In the genomic region with DNA sequence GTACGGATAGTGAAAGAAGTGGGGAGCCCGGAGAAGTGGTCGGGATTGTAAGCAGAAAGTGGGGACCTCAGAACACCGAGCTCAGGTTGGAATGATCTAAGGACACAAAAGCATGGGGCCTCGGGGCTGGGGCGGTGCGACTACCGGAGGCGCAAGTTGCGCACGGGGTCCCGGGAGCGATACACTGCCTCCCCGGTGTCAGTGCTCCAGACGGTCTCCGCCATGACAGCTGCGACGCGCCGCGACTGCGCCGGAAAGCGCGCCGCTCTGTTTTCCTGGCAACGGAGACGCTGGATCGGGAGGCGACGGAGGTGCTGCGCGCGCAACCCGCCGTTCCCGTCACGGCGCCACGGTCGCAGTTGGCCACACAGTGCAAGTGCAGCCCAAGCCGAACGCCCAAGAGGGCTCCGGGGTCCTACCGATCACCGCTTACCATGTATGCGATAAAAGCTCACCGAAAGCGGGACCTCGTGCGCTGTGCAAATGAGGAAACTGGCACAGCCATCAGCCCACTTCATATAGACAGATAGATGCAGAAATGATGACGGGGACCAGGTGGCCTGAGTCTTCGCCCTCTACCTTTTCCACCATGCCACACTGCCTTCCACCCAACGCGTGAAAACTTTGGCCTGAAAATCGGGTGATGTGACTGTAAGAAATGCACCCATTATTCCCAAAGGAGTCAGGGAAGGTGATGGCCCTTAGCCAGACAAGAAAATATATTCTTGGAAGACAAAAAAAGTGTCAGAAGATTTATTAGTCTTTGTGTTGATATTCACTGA, we compare ENCODE assay signal across 8 cellular contexts. TPM values are rescaled to one million over a fixed set of nuclear protein-coding genes. Genes with fewer than 3 reads are reported as not detected.
DNase-seq lines count a peak whose midpoint lies in the region; ATAC-seq and TF ChIP-seq lines count a peak whose summit lies in the region.

TSS of gene MKS1 (minus strand) at position 249 of the 782 bp plus-strand sequence. CDS start at position 224, 25 bp downstream.

- H3K27ac ChIP-seq in GM23338 (ENCODE audit: low read depth) (peak within 1 kb of the TSS; percentile 90), fibroblast of lung (ENCODE audit: insufficient read depth, low read length) (peak within 1 kb of the TSS; percentile 71)

- no peaks in the 10 kb centered on the region for H3K9me3 Mint-ChIP-seq in GM23338
- H3K9me3 Mint-ChIP-seq in activated T-helper 1 cell treated with anti-CD3 and anti-CD28 coated beads, Interleukin-12 subunit alpha, Interleukin-12 subunit beta, Interleukin-2, Interleukin-4 antibody, amounts not matched to agents 30 ng/mL and 10 ng/mL and 1 ng/mL, durations not matched to agents 14 hours and 24 hours and 36 hours = no peaks in the 10 kb centered on the region
- no peaks in the 10 kb centered on the region for H3K9me3 Mint-ChIP-seq in naive thymus-derived CD8-positive, alpha-beta T cell
- H3K9me3 Mint-ChIP-seq in stimulated activated naive B cell treated with anti-CD40 and anti-IgM and Interleukin-4, amounts not matched to agents 10 μg/mL and 1 μg/mL and 100 μg/mL, for 72 hours = no peaks in the 10 kb centered on the region

- H3K27me3 Mint-ChIP-seq in GM23338 (ENCODE audit: insufficient read depth, low read depth, poor library complexity) = peaks cover 9% of the 10 kb centered on the region
- peaks cover 11% of the 10 kb centered on the region for H3K27me3 Mint-ChIP-seq in activated T-helper 1 cell treated with anti-CD3 and anti-CD28 coated beads, Interleukin-12 subunit alpha, Interleukin-12 subunit beta, Interleukin-2, Interleukin-4 antibody, amounts not matched to agents 30 ng/mL and 10 ng/mL and 1 ng/mL, durations not matched to agents 14 hours and 24 hours and 36 hours (ENCODE audit: insufficient read depth)
- H3K27me3 Mint-ChIP-seq in naive thymus-derived CD8-positive, alpha-beta T cell = peaks cover 0 to 6% (median 2%) of the 10 kb centered on the region in 5 donors
- H3K27me3 Mint-ChIP-seq in stimulated activated naive B cell treated with anti-CD40 and anti-IgM and Interleukin-4, amounts not matched to agents 10 μg/mL and 1 μg/mL and 100 μg/mL, for 72 hours = peaks cover 0 to 3% of the 10 kb centered on the region in 2 donors

- peak; percentile 97 for DNase-seq in ELF-1 (ENCODE audit: low read depth, low spot score)
- DNase-seq in GM23338 (ENCODE audit: low spot score) = peak; percentile 95
- peak; percentile 90 for DNase-seq in LHCN-M2 (ENCODE audit: low read depth)
- peak; percentile 93 for DNase-seq in RKO (ENCODE audit: low spot score)
- DNase-seq in activated T-helper 1 cell treated with anti-CD3 and anti-CD28 coated beads, Interleukin-12 subunit alpha, Interleukin-12 subunit beta, Interleukin-2, Interleukin-4 antibody, amounts not matched to agents 30 ng/mL and 10 ng/mL and 1 ng/mL, durations not matched to agents 14 hours and 24 hours and 36 hours (ENCODE audit: low spot score) = peak; percentile 94
- peak; percentile 83 to 89 for DNase-seq in fibroblast of lung (ENCODE audit: low read depth in 2 of 2)
- peak; percentile 91 to 97 (median 95) for DNase-seq in naive thymus-derived CD8-positive, alpha-beta T cell
- DNase-seq in stimulated activated naive B cell treated with anti-CD40 and anti-IgM and Interleukin-4, amounts not matched to agents 10 μg/mL and 1 μg/mL and 100 μg/mL, for 72 hours = peak; percentile 94

- H3K4me3 ChIP-seq in GM23338 = peak within 1 kb of the TSS; percentile 86
- H3K4me3 ChIP-seq in fibroblast of lung (replicated peaks in 1 of 4; ENCODE audit: control extremely low read depth in 1 of 4, insufficient read depth in 1 of 4, low read depth in 3 of 4, low read length in 4 of 4) = peak within 1 kb of the TSS; percentile 55 to 97 (median 78)

- H3K79me2 ChIP-seq in GM23338 (replicated peaks; ENCODE audit: insufficient read depth) = no peaks in the 10 kb centered on the region
- no peaks in the 10 kb centered on the region for H3K79me2 ChIP-seq in fibroblast of lung (ENCODE audit: control insufficient read depth, insufficient read depth, low read length)

- peak within 1 kb of the TSS; percentile 97 for H3K4me2 ChIP-seq in GM23338
- H3K4me2 ChIP-seq in fibroblast of lung (ENCODE audit: extremely low read depth, insufficient read depth, low read length) = peak within 1 kb of the TSS; percentile 94

- peak; percentile 99 for ATAC-seq in GM23338
- ATAC-seq in naive thymus-derived CD8-positive, alpha-beta T cell = peak; percentile 95
- ATAC-seq in stimulated activated naive B cell treated with anti-CD40 and anti-IgM and Interleukin-4, amounts not matched to agents 10 μg/mL and 1 μg/mL and 100 μg/mL, for 72 hours (replicated peaks) = peak; percentile 98

- no peaks in the 10 kb centered on the region for H4K20me1 ChIP-seq in GM23338 (replicated peaks; ENCODE audit: insufficient read depth)
- no peaks in the 10 kb centered on the region for H4K20me1 ChIP-seq in fibroblast of lung (ENCODE audit: control insufficient read depth, extremely low read depth, insufficient read depth, low read length)

- H2AFZ ChIP-seq in GM23338 (peak within 1 kb of the TSS; percentile 99), fibroblast of lung (ENCODE audit: low read length) (peak within 1 kb of the TSS; percentile 94)

- peaks cover 4% of the 10 kb centered on the region; the same call in 2 of the 3 replicates for H3K4me1 Mint-ChIP-seq in GM23338
- peaks cover 26% of the 10 kb centered on the region for H3K4me1 Mint-ChIP-seq in activated T-helper 1 cell treated with anti-CD3 and anti-CD28 coated beads, Interleukin-12 subunit alpha, Interleukin-12 subunit beta, Interleukin-2, Interleukin-4 antibody, amounts not matched to agents 30 ng/mL and 10 ng/mL and 1 ng/mL, durations not matched to agents 14 hours and 24 hours and 36 hours (ENCODE audit: low read depth)
- H3K4me1 Mint-ChIP-seq in naive thymus-derived CD8-positive, alpha-beta T cell = peaks cover 9 to 32% (median 24%) of the 10 kb centered on the region in 4 donors
- H3K4me1 Mint-ChIP-seq in stimulated activated naive B cell treated with anti-CD40 and anti-IgM and Interleukin-4, amounts not matched to agents 10 μg/mL and 1 μg/mL and 100 μg/mL, for 72 hours = peaks cover 16 to 24% of the 10 kb centered on the region in 2 donors

- peaks cover 8% of the 10 kb centered on the region for H3K4me1 ChIP-seq in GM23338 (ENCODE audit: insufficient read depth)
- no peaks in the 10 kb centered on the region for H3K4me1 ChIP-seq in fibroblast of lung (ENCODE audit: control insufficient read depth, extremely low read depth, insufficient read depth, low read length)

- POLR2A ChIA-PET in naive thymus-derived CD8-positive, alpha-beta T cell (lab: Charles Lee) = interaction anchor here (0.7 to 2.5 kb wide), 12 partner anchors 10 to 413 kb away, joined by 3 to 14 read pairs (median 6); partner anchors contain the start of genes MRPS23, SRSF1 and SUPT4H1

- no peaks in the 10 kb centered on the region for H3K9me2 ChIP-seq in GM23338 (ENCODE audit: insufficient read depth)

- H3K9me3 ChIP-seq in fibroblast of lung (ENCODE audit: control insufficient read depth, insufficient read depth, low read depth, low read length) = no peaks in the 10 kb centered on the region

- peaks cover 12% of the 10 kb centered on the region for H3K36me3 Mint-ChIP-seq in GM23338 (ENCODE audit: low read depth)
- no peaks in the 10 kb centered on the region for H3K36me3 Mint-ChIP-seq in activated T-helper 1 cell treated with anti-CD3 and anti-CD28 coated beads, Interleukin-12 subunit alpha, Interleukin-12 subunit beta, Interleukin-2, Interleukin-4 antibody, amounts not matched to agents 30 ng/mL and 10 ng/mL and 1 ng/mL, durations not matched to agents 14 hours and 24 hours and 36 hours (ENCODE audit: low read depth)
- H3K36me3 Mint-ChIP-seq in naive thymus-derived CD8-positive, alpha-beta T cell = peaks cover 0 to 18% (median 4%) of the 10 kb centered on the region in 3 donors
- peaks cover 1 to 2% of the 10 kb centered on the region in 2 donors for H3K36me3 Mint-ChIP-seq in stimulated activated naive B cell treated with anti-CD40 and anti-IgM and Interleukin-4, amounts not matched to agents 10 μg/mL and 1 μg/mL and 100 μg/mL, for 72 hours

- H3K4me3 Mint-ChIP-seq in GM23338 = peak within 1 kb of the TSS; percentile 97
- peak within 1 kb of the TSS; percentile 92 for H3K4me3 Mint-ChIP-seq in activated T-helper 1 cell treated with anti-CD3 and anti-CD28 coated beads, Interleukin-12 subunit alpha, Interleukin-12 subunit beta, Interleukin-2, Interleukin-4 antibody, amounts not matched to agents 30 ng/mL and 10 ng/mL and 1 ng/mL, durations not matched to agents 14 hours and 24 hours and 36 hours
- peak within 1 kb of the TSS; percentile 84 to 94 (median 91) for H3K4me3 Mint-ChIP-seq in naive thymus-derived CD8-positive, alpha-beta T cell
- H3K4me3 Mint-ChIP-seq in stimulated activated naive B cell treated with anti-CD40 and anti-IgM and Interleukin-4, amounts not matched to agents 10 μg/mL and 1 μg/mL and 100 μg/mL, for 72 hours = peak within 1 kb of the TSS; percentile 88 to 92

- H3F3A ChIP-seq in GM23338 (replicated peaks; ENCODE audit: low read depth) = 0 out of 2 replicates have a peak, but pooled peaks cover 3% of the 10 kb centered on the region

- H3K9ac ChIP-seq in fibroblast of lung (ENCODE audit: insufficient read depth, low read length) = peak within 1 kb of the TSS; percentile 78

- H3K36me3 ChIP-seq in GM23338 (ENCODE audit: insufficient read depth) (no peaks in the 10 kb centered on the region), fibroblast of lung (ENCODE audit: control insufficient read depth, insufficient read depth, low read length) (no peaks in the 10 kb centered on the region)

- peak; percentile 37 to 55; a peak in 2 of 4 replicates for TF ChIP-seq CTCF in GM23338 (conservative IDR thresholded peaks at IDR 0.05; ENCODE audit: low read depth in 2 of 2)
- TF ChIP-seq CTCF in fibroblast of lung (conservative IDR thresholded peaks at IDR 0.05 in 1 of 2, IDR thresholded peaks at IDR 0.05 in 1 of 2; ENCODE audit: low read depth in 1 of 2, low read length in 2 of 2) = peak; percentile 52 to 60

- H3K27me3 ChIP-seq in GM23338 (ENCODE audit: insufficient read depth) (no peaks in the 10 kb centered on the region; the same call in 1 of the 2 replicates), fibroblast of lung (ENCODE audit: control insufficient read depth, insufficient read depth, low read length) (no peaks in the 10 kb centered on the region)

- intact Hi-C loops in activated T-helper 1 cell treated with anti-CD3 and anti-CD28 coated beads, Interleukin-12 subunit alpha, Interleukin-12 subunit beta, Interleukin-2, Interleukin-4 antibody, amounts not matched to agents 30 ng/mL and 10 ng/mL and 1 ng/mL, durations not matched to agents 14 hours and 24 hours and 36 hours (cut with micrococcal nuclease) = loop anchor here (1.0 to 5.0 kb wide), 6 partner anchors 30 to 369 kb away; partner anchors contain the start of genes DYNLL2, MRPS23, SRSF1 and SUPT4H1

- H3K27ac Mint-ChIP-seq in GM23338 = peak within 1 kb of the TSS; percentile 92
- peak within 1 kb of the TSS; percentile 96 for H3K27ac Mint-ChIP-seq in activated T-helper 1 cell treated with anti-CD3 and anti-CD28 coated beads, Interleukin-12 subunit alpha, Interleukin-12 subunit beta, Interleukin-2, Interleukin-4 antibody, amounts not matched to agents 30 ng/mL and 10 ng/mL and 1 ng/mL, durations not matched to agents 14 hours and 24 hours and 36 hours
- peak within 1 kb of the TSS; percentile 94 to 98 (median 97) for H3K27ac Mint-ChIP-seq in naive thymus-derived CD8-positive, alpha-beta T cell
- H3K27ac Mint-ChIP-seq in stimulated activated naive B cell treated with anti-CD40 and anti-IgM and Interleukin-4, amounts not matched to agents 10 μg/mL and 1 μg/mL and 100 μg/mL, for 72 hours = peak within 1 kb of the TSS; percentile 88

RNA-seq across cellular contexts. Expression of gene MKS1, which starts in this region (rescaled TPM):
- 17.4 and 21.6 TPM in 2 replicates for total RNA-seq in GM23338 (2014; rRNA removed; shearing (Covaris generic))
- 11.9 and 14.0 TPM in 2 replicates for polyA plus RNA-seq in GM23338 (2016; fragmentation: Nextera tagmentation; extraction: Ambion mirVana)
- total RNA-seq in LHCN-M2 (2014; rRNA removed) = 13.8 and 15.5 TPM in 2 replicates
- 10.5 TPM for polyA plus RNA-seq in LHCN-M2 (2012)
- total RNA-seq in activated T-helper 1 cell treated with anti-CD3 and anti-CD28 coated beads, Interleukin-12 subunit alpha, Interleukin-12 subunit beta, Interleukin-2, Interleukin-4 antibody, amounts not matched to agents 30 ng/mL and 10 ng/mL and 1 ng/mL, durations not matched to agents 14 hours and 24 hours and 36 hours = 18.8 and 23.3 TPM in 2 replicates
- 13.1 and 17.8 TPM in 2 replicates for total RNA-seq in fibroblast of lung
- 8.7 and 10.3 TPM in 2 replicates for polyA plus RNA-seq in fibroblast of lung
- 7.9 and 13.1 TPM in 2 replicates for polyA plus RNA-seq in fibroblast of lung (2012)
- polyA minus RNA-seq in fibroblast of lung (ENCODE audit: low replicate concordance) = 4.2 and 25.3 TPM in 2 replicates
- total RNA-seq in naive thymus-derived CD8-positive, alpha-beta T cell = 10 to 100 TPM; 23.0 to 28.5 TPM
- polyA plus RNA-seq in naive thymus-derived CD8-positive, alpha-beta T cell = 10 to 100 TPM; 10.5 to 14.2 (median 13.0) TPM

Comparison
In these comparisons a context has a peak if more than half of its experiments do, and no peak if none do; other contexts are left out.
1. Peak in every context shown above with its lines: DNase-seq, ATAC-seq, H3K4me3 ChIP-seq and H3K27ac ChIP-seq.